Comparison of ENCODE assay signal across 8 cellular contexts in the genomic region with DNA sequence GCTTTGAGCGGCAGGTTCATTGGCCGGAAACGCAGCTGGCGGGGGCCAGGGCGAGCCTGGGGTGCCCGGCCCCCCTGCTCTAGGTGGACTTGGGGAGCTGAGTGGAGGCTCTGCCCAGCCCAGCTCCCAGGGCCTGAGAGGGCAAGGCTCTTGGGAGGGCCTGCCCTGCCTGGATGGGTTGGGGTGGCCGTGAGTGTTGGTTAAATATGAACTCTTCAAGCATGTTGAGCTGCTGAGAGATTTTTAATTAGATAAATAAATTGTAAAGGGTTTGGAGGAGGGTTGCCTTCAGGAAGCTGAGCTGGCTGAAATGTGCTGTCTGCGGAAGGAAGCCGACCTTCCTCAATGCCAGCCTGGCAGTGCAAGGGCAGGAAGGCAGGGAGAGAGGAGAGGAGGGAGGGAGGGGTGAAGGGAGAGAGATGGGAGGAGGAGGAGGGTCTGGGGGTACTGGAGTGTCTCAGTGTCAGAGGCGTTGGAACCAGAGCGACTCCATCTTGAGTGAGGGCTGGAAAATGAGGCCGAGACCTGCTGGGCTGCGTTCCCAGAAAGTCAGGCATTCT. TPM values are rescaled to one million over a fixed set of nuclear protein-coding genes. Genes with fewer than 3 reads are reported as not detected.
DNase-seq lines count a peak whose midpoint lies in the region; ATAC-seq and TF ChIP-seq lines count a peak whose summit lies in the region.

No MANE protein-coding gene starts in this region.

- H3K79me2 ChIP-seq in smooth muscle cell (ENCODE audit: low read depth), result no peaks in the 10 kb centered on the region

- H3K9me3 ChIP-seq in right atrium auricular region (no peaks in the 10 kb centered on the region), smooth muscle cell (replicated peaks; ENCODE audit: low read depth) (no peaks in the 10 kb centered on the region)

- H3F3A ChIP-seq in smooth muscle cell (ENCODE audit: low read depth), result peaks cover 18% of the 10 kb centered on the region

- H3K36me3 ChIP-seq in right atrium auricular region (no peaks in the 10 kb centered on the region), smooth muscle cell (ENCODE audit: low read depth) (no peaks in the 10 kb centered on the region)

- H3K4me1 Mint-ChIP-seq in activated CD8-positive, alpha-beta T cell treated with anti-CD3 and anti-CD28 coated beads, Interleukin-2, amount 10 ng/mL, durations not matched to agents 7 days and 5 days (ENCODE audit: low read depth), result peaks cover 14% of the 10 kb centered on the region

- H4K20me1 ChIP-seq in smooth muscle cell (ENCODE audit: low read depth), result no peaks in the 10 kb centered on the region

- POLR2A ChIA-PET in activated CD8-positive, alpha-beta T cell treated with anti-CD3 and anti-CD28 coated beads, Interleukin-2, amount 10 ng/mL, durations not matched to agents 7 days and 5 days (lab: Charles Lee), result no interaction called here

- CTCF ChIA-PET in activated CD8-positive, alpha-beta T cell treated with anti-CD3 and anti-CD28 coated beads, Interleukin-2, amount 10 ng/mL, durations not matched to agents 7 days and 5 days (lab: Charles Lee), result no interaction called here

- H3K36me3 Mint-ChIP-seq in activated CD8-positive, alpha-beta T cell treated with anti-CD3 and anti-CD28 coated beads, Interleukin-2, amount 10 ng/mL, durations not matched to agents 7 days and 5 days (ENCODE audit: low read depth), result no peaks in the 10 kb centered on the region

- H3K4me3 ChIP-seq in right atrium auricular region (peak overlapping the region in 1 of 2 donors; percentile 39), smooth muscle cell (no peak overlapping the region)

- H3K27ac Mint-ChIP-seq in activated CD8-positive, alpha-beta T cell treated with anti-CD3 and anti-CD28 coated beads, Interleukin-2, amount 10 ng/mL, durations not matched to agents 7 days and 5 days, result no peak overlapping the region

- no peak overlapping the region for H3K4me3 Mint-ChIP-seq in activated CD8-positive, alpha-beta T cell treated with anti-CD3 and anti-CD28 coated beads, Interleukin-2, amount 10 ng/mL, durations not matched to agents 7 days and 5 days

- H3K27ac ChIP-seq in right atrium auricular region (peak overlapping the region; percentile 85), smooth muscle cell (ENCODE audit: low read depth) (peak overlapping the region; percentile 77)

- no peaks in the 10 kb centered on the region for H3K9me3 Mint-ChIP-seq in activated CD8-positive, alpha-beta T cell treated with anti-CD3 and anti-CD28 coated beads, Interleukin-2, amount 10 ng/mL, durations not matched to agents 7 days and 5 days (ENCODE audit: insufficient read depth)

- H3K4me2 ChIP-seq in smooth muscle cell, result peak overlapping the region; percentile 69

- H3K4me1 ChIP-seq in right atrium auricular region (peaks cover 0 to 39% of the 10 kb centered on the region in 2 donors), smooth muscle cell (ENCODE audit: low read depth) (peaks cover 8% of the 10 kb centered on the region)

- peaks cover 25% of the 10 kb centered on the region for H3K27me3 Mint-ChIP-seq in activated CD8-positive, alpha-beta T cell treated with anti-CD3 and anti-CD28 coated beads, Interleukin-2, amount 10 ng/mL, durations not matched to agents 7 days and 5 days (ENCODE audit: low read depth)

- H2AFZ ChIP-seq in smooth muscle cell (ENCODE audit: low read depth), result peak overlapping the region; percentile 23

- TF ChIP-seq CTCF in right atrium auricular region (IDR thresholded peaks at IDR 0.05) (no peak), smooth muscle cell (IDR thresholded peaks at IDR 0.05; ENCODE audit: borderline replicate concordance, insufficient read depth, poor library complexity, severe bottlenecking) (no peak)

- H3K9ac ChIP-seq in smooth muscle cell (ENCODE audit: low read depth), result peak overlapping the region; percentile 47

- WGBS in smooth muscle cell (ENCODE audit: low lambda C conversion rate), result 73% methylated on average over 13 of the region's 13 CpGs

- no peak for DNase-seq in activated CD8-positive, alpha-beta T cell treated with anti-CD3 and anti-CD28 coated beads, Interleukin-2, amount 10 ng/mL, durations not matched to agents 7 days and 5 days
- DNase-seq in right atrium auricular region (ENCODE audit: low spot score), result no peak
- DNase-seq in smooth muscle cell (lab: John Stamatoyannopoulos, UW; ENCODE audit: unreplicated experiment), result no peak
- DNase-seq in SIG-M5 (lab: John Stamatoyannopoulos, UW), result no peak
- DNase-seq in DMS79 treated with DMSO at 0.1 percent for 48 hours (lab: John Stamatoyannopoulos, UW), result no peak
- DNase-seq in NOMO-1 treated with DMSO at 0.1 percent for 48 hours (lab: John Stamatoyannopoulos, UW; ENCODE audit: unreplicated experiment), result no peak

- peak; percentile 58 for ATAC-seq in GM21515 (IDR thresholded peaks at IDR 0.05; ENCODE audit: unreplicated experiment)
- ATAC-seq in activated CD8-positive, alpha-beta T cell treated with anti-CD3 and anti-CD28 coated beads, Interleukin-2, amount 10 ng/mL, durations not matched to agents 7 days and 5 days, result peak; percentile 42
- ATAC-seq in GM21423 (IDR thresholded peaks at IDR 0.05; ENCODE audit: unreplicated experiment), result no peak

- no peaks in the 10 kb centered on the region for H3K27me3 ChIP-seq in right atrium auricular region
- no peaks in the 10 kb centered on the region for H3K27me3 ChIP-seq in smooth muscle cell (ENCODE audit: low read depth)

RNA-seq across cellular contexts. Expression of a gene that starts 39.4 kb away (rescaled TPM):
- under 1 TPM in 1 of 2 experiments, not detected in 1; 0.37 TPM for total RNA-seq in activated CD8-positive, alpha-beta T cell treated with anti-CD3 and anti-CD28 coated beads, Interleukin-2, amount 10 ng/mL, durations not matched to agents 7 days and 5 days
- total RNA-seq in right atrium auricular region, result 10 to 100 TPM; 12.5 to 16.7 TPM
- total RNA-seq in smooth muscle cell, result 26.6 and 37.2 TPM in 2 replicates
- polyA plus RNA-seq in smooth muscle cell, result 81.9 and 143 TPM in 2 replicates

Comparison
In these comparisons a context has a peak if more than half of its experiments do, and no peak if none do; other contexts are left out.
1. RNA of a gene that starts 39.4 kb away (total RNA-seq): 26.6 to 37.2 TPM in smooth muscle cell and 12.5 to 16.7 TPM in right atrium auricular region; 0.37 TPM in activated CD8-positive, alpha-beta T cell treated with anti-CD3 and anti-CD28 coated beads, Interleukin-2, amount 10 ng/mL, durations not matched to agents 7 days and 5 days; every median in the first group is over 4 times any median in the second.